20 cellular contexts compared by ENCODE assay signal in genomic region chr6:79005497-79005896, GRCh38.
A peak's percentile ranks its signal among the peaks of the same experiment; 100 is the strongest.
DNase-seq lines count a peak whose midpoint lies in the region; ATAC-seq, FAIRE-seq and TF ChIP-seq lines count a peak whose summit lies in the region.
"Had no signal": no experiment of that assay in that cellular context is flagged by ENCODE, and none has a peak within 500 bp of the region (broad histone marks: within the 10 kb centered on the region; RNA-seq: fewer than 3 reads in every experiment).

No MANE protein-coding gene starts in this region.

- DNase-seq in HFFc6 (no peak), adipocyte (ENCODE audit: low read depth) (peak; percentile 28), endothelial cell of umbilical vein (ENCODE audit: low read depth, low spot score) (no peak), kidney tubule cell (ENCODE audit: low spot score) (no peak), amniotic stem cell (lab: John Stamatoyannopoulos, UW) (no peak)
- DNase-seq: AML-193; C1 segment of cervical spinal cord; Calu3; CD8-positive, alpha-beta memory T cell; DMS153; GOT3; MV-4-11; NCI-H1105 treated with DMSO at 0.1 percent for 48 hours; NCI-H2029 treated with DMSO at 0.1 percent for 48 hours; NCI-H524; NCI-H774; NK-92 treated with Interleukin-12 subunit alpha and Interleukin-12 subunit beta, amount 100 ng/mL, for 24 hours had no signal

- POLR2A ChIA-PET in endothelial cell of umbilical vein (lab: Charles Lee): no interaction called here

- H3K9me1 ChIP-seq in endothelial cell of umbilical vein (replicated peaks; ENCODE audit: control insufficient read depth, extremely low read depth, insufficient read depth, low read length): no peaks in the 10 kb centered on the region

- H3K9me3 ChIP-seq in adipocyte (ENCODE audit: control insufficient read depth, low read length) (no peaks in the 10 kb centered on the region), endothelial cell of umbilical vein (replicated peaks; ENCODE audit: control insufficient read depth, insufficient read depth, low read length) (no peaks in the 10 kb centered on the region)

- ATAC-seq in HG03520 (IDR thresholded peaks at IDR 0.05; ENCODE audit: unreplicated experiment) (no peak), HG03196 (IDR thresholded peaks at IDR 0.05; ENCODE audit: unreplicated experiment) (no peak)

- peak overlapping the region; percentile 82 for H3K4me2 ChIP-seq in endothelial cell of umbilical vein (ENCODE audit: insufficient read depth, low read length)

- no peak for TF ChIP-seq CTCF in HFFc6 (IDR thresholded peaks at IDR 0.05)
- TF ChIP-seq CTCF in endothelial cell of umbilical vein (IDR thresholded peaks at IDR 0.05; ENCODE audit: extremely low read depth in 1 of 2, insufficient read depth in 1 of 2, low read depth in 1 of 2, low read length in 2 of 2): no peak

- H2AFZ ChIP-seq in endothelial cell of umbilical vein (ENCODE audit: low read depth, low read length): no peak overlapping the region

- H3K27ac Mint-ChIP-seq in HFFc6: peak overlapping the region; percentile 42
- H3K27ac Mint-ChIP-seq: CD8-positive, alpha-beta memory T cell had no signal

- H3K27me3 ChIP-seq in adipocyte (replicated peaks; ENCODE audit: control insufficient read depth, insufficient read depth, low read length) (no peaks in the 10 kb centered on the region), endothelial cell of umbilical vein (ENCODE audit: control insufficient read depth in 2 of 2, insufficient read depth in 2 of 2, low read length in 2 of 2) (no peaks in the 10 kb centered on the region)

- no peaks in the 10 kb centered on the region for H3K27me3 Mint-ChIP-seq in HFFc6 (ENCODE audit: insufficient read depth)
- H3K27me3 Mint-ChIP-seq: CD8-positive, alpha-beta memory T cell had no signal

- H3K4me1 ChIP-seq in adipocyte (ENCODE audit: control insufficient read depth, insufficient read depth, low read length) (peaks cover 12% of the 10 kb centered on the region), endothelial cell of umbilical vein (ENCODE audit: control insufficient read depth, extremely low read depth, insufficient read depth, low read length) (peaks cover 22% of the 10 kb centered on the region)

- H3K4me3 ChIP-seq in adipocyte (ENCODE audit: low read length) (no peak overlapping the region), endothelial cell of umbilical vein (replicated peaks in 1 of 3; ENCODE audit: insufficient read depth in 1 of 3, low read depth in 1 of 3, low read length in 3 of 3) (peak overlapping the region in 1 of 3 experiments; percentile 20)

- H3K4me1 Mint-ChIP-seq in HFFc6 (ENCODE audit: low read depth): peaks cover 26% of the 10 kb centered on the region

- H3K36me3 ChIP-seq in adipocyte (ENCODE audit: control insufficient read depth, insufficient read depth, low read length, severe bottlenecking) (peaks cover 50% of the 10 kb centered on the region), endothelial cell of umbilical vein (ENCODE audit: control insufficient read depth in 2 of 2, extremely low read depth in 1 of 2, insufficient read depth in 2 of 2, low read length in 2 of 2) (peaks cover 0 to 11% of the 10 kb centered on the region in 2 experiments)

- H3K79me2 ChIP-seq in endothelial cell of umbilical vein (ENCODE audit: control insufficient read depth, insufficient read depth, low read length): no peaks in the 10 kb centered on the region

- dilution Hi-C loops in endothelial cell of umbilical vein (cut with MboI; ENCODE audit: extremely low pct_ligation_motif_present, low sequenced_read_pairs): no loop called here

- no peak for FAIRE-seq in endothelial cell of umbilical vein (lab: Jason Lieb, UNC)
- FAIRE-seq: GM12891 had no signal

- TF ChIP-seq POLR2A in endothelial cell of umbilical vein (IDR thresholded peaks at IDR 0.05; ENCODE audit: low read depth, low read length): no peak

- CTCF ChIA-PET in endothelial cell of umbilical vein (lab: Charles Lee): no interaction called here

- peaks cover 22% of the 10 kb centered on the region for H3K36me3 Mint-ChIP-seq in HFFc6 (ENCODE audit: low read depth)

- H3K9me3 Mint-ChIP-seq in HFFc6: no peaks in the 10 kb centered on the region
- H3K9me3 Mint-ChIP-seq: CD8-positive, alpha-beta memory T cell had no signal

- H3K4me3 Mint-ChIP-seq in HFFc6: peak overlapping the region; percentile 54
- H3K4me3 Mint-ChIP-seq: CD8-positive, alpha-beta memory T cell had no signal

- peak overlapping the region; percentile 58 for H3K27ac ChIP-seq in endothelial cell of umbilical vein (ENCODE audit: insufficient read depth, low read depth, low read length)

- intact Hi-C loops in endothelial cell of umbilical vein (cut with micrococcal nuclease): no loop called here

- H4K20me1 ChIP-seq in endothelial cell of umbilical vein (replicated peaks; ENCODE audit: control insufficient read depth, extremely low read depth, insufficient read depth, low read length): no peaks in the 10 kb centered on the region

- no TSS peak for BruUV-seq in endothelial cell of umbilical vein (replicated peaks; lab: Mats Ljungman, UMichigan)

- H3K9ac ChIP-seq in adipocyte (ENCODE audit: low read length): no peak overlapping the region
- H3K9ac ChIP-seq in endothelial cell of umbilical vein (replicated peaks; ENCODE audit: extremely low read depth, insufficient read depth, low read length): no peak overlapping the region

TF ChIP-seq in endothelial cell of umbilical vein, 7 proteins besides CTCF, POLR2A, EP300 and RAD21:
- TF ChIP-seq MAX (IDR thresholded peaks at IDR 0.05; ENCODE audit: insufficient read depth, insufficient read length) (no peak), GATA2 (IDR thresholded peaks at IDR 0.05; ENCODE audit: insufficient read depth, insufficient read length, low read depth, low read length) (no peak), JUN (IDR thresholded peaks at IDR 0.05; ENCODE audit: borderline replicate concordance, insufficient read depth, insufficient read length, low read depth) (no peak), POLR2AphosphoS5 (IDR thresholded peaks at IDR 0.05; ENCODE audit: insufficient read depth, low read depth, low read length) (no peak), MYC (IDR thresholded peaks at IDR 0.05; ENCODE audit: low read depth, low read length) (no peak), EZH2 (IDR thresholded peaks at IDR 0.05; ENCODE audit: borderline replicate concordance, low read depth, low read length, severe bottlenecking) (no peak), FOS (IDR thresholded peaks at IDR 0.05; ENCODE audit: borderline replicate concordance, insufficient read depth, low read length) (no peak)
